ENCODE assay signal across 14 cellular contexts in genomic region chr10:4281207-4281825, GRCh38.
DNase-seq lines count a peak whose midpoint lies in the region; ATAC-seq and TF ChIP-seq lines count a peak whose summit lies in the region.
"Had no signal": no experiment of that assay in that cellular context is flagged by ENCODE, and none has a peak within 500 bp of the region (broad histone marks: within the 10 kb centered on the region; RNA-seq: fewer than 3 reads in every experiment).

No MANE protein-coding gene starts in this region.

- peaks cover 11% of the 10 kb centered on the region for H3K4me1 Mint-ChIP-seq in activated CD8-positive, alpha-beta T cell treated with anti-CD3 and anti-CD28 coated beads, Interleukin-2, amount 10 ng/mL, durations not matched to agents 7 days and 5 days (ENCODE audit: low read depth)

- no peaks in the 10 kb centered on the region for H3K27me3 ChIP-seq in ACC112 (ENCODE audit: insufficient read depth, low read length)
- no peaks in the 10 kb centered on the region for H3K27me3 ChIP-seq in PC-9 (ENCODE audit: insufficient read depth, low read depth)
- no peaks in the 10 kb centered on the region for H3K27me3 ChIP-seq in mucosa of rectum (ENCODE audit: control insufficient read depth in 2 of 2, insufficient read depth in 2 of 2, low read length in 2 of 2)

- H3K4me1 ChIP-seq in ACC112 (ENCODE audit: control insufficient read depth, insufficient read depth, low read length, unreplicated experiment) (peaks cover 39% of the 10 kb centered on the region), PC-9 (replicated peaks; ENCODE audit: insufficient read depth) (peaks cover 23% of the 10 kb centered on the region), mucosa of rectum (ENCODE audit: control insufficient read depth in 2 of 2, insufficient read depth in 2 of 2, low read length in 2 of 2) (peaks cover 22 to 24% of the 10 kb centered on the region in 2 donors)

- no peak overlapping the region for H3K4me2 ChIP-seq in PC-9

- H3K4me3 ChIP-seq in ACC112 (ENCODE audit: low read depth, low read length) (no peak overlapping the region), PC-9 (no peak overlapping the region), epithelial cell of esophagus (ENCODE audit: low read length) (no peak overlapping the region), mucosa of rectum (ENCODE audit: low read length in 2 of 2) (no peak overlapping the region)

- no peaks in the 10 kb centered on the region for H4K20me1 ChIP-seq in PC-9 (ENCODE audit: insufficient read depth)

- CTCF ChIA-PET in PC-9 (lab: Charles Lee) = no interaction called here
- CTCF ChIA-PET in activated CD8-positive, alpha-beta T cell treated with anti-CD3 and anti-CD28 coated beads, Interleukin-2, amount 10 ng/mL, durations not matched to agents 7 days and 5 days (lab: Charles Lee) = no interaction called here

- TF ChIP-seq CTCF in PC-9 (conservative IDR thresholded peaks at IDR 0.05) (no peak), epithelial cell of esophagus (IDR thresholded peaks at IDR 0.05; ENCODE audit: insufficient read depth, low read depth, low read length, missing control alignments) (no peak)

- H3K9me3 Mint-ChIP-seq in activated CD8-positive, alpha-beta T cell treated with anti-CD3 and anti-CD28 coated beads, Interleukin-2, amount 10 ng/mL, durations not matched to agents 7 days and 5 days (ENCODE audit: insufficient read depth) = no peaks in the 10 kb centered on the region
- H3K9me3 Mint-ChIP-seq: activated naive CD4-positive, alpha-beta T cell treated with anti-CD3 and anti-CD28 coated beads, Interleukin-2, amount 50 U/mL, for 24 hours; type B pancreatic cell had no signal

- H3K27me3 Mint-ChIP-seq in activated CD8-positive, alpha-beta T cell treated with anti-CD3 and anti-CD28 coated beads, Interleukin-2, amount 10 ng/mL, durations not matched to agents 7 days and 5 days (ENCODE audit: low read depth) = peaks cover 4% of the 10 kb centered on the region
- H3K27me3 Mint-ChIP-seq: activated naive CD4-positive, alpha-beta T cell treated with anti-CD3 and anti-CD28 coated beads, Interleukin-2, amount 50 U/mL, for 24 hours had no signal

- H3K9me3 ChIP-seq in PC-9 (ENCODE audit: insufficient read depth, low read depth) (no peaks in the 10 kb centered on the region), mucosa of rectum (ENCODE audit: control insufficient read depth in 2 of 2, low read length in 2 of 2) (no peaks in the 10 kb centered on the region)

- H3K36me3 Mint-ChIP-seq in activated CD8-positive, alpha-beta T cell treated with anti-CD3 and anti-CD28 coated beads, Interleukin-2, amount 10 ng/mL, durations not matched to agents 7 days and 5 days (ENCODE audit: low read depth) = no peaks in the 10 kb centered on the region
- H3K36me3 Mint-ChIP-seq: activated naive CD4-positive, alpha-beta T cell treated with anti-CD3 and anti-CD28 coated beads, Interleukin-2, amount 50 U/mL, for 24 hours; type B pancreatic cell had no signal

- no TSS peak for BruUV-seq in PC-9 (replicated peaks; lab: Mats Ljungman, UMichigan)

- H3K36me3 ChIP-seq in ACC112 (ENCODE audit: insufficient read depth, low read length) (no peaks in the 10 kb centered on the region), PC-9 (ENCODE audit: low read depth) (no peaks in the 10 kb centered on the region), mucosa of rectum (ENCODE audit: control insufficient read depth in 2 of 2, insufficient read depth in 2 of 2, low read length in 2 of 2) (no peaks in the 10 kb centered on the region)

- no peak for ATAC-seq in GM19395 (IDR thresholded peaks at IDR 0.05; ENCODE audit: unreplicated experiment)
- no peak for ATAC-seq in activated CD8-positive, alpha-beta T cell treated with anti-CD3 and anti-CD28 coated beads, Interleukin-2, amount 10 ng/mL, durations not matched to agents 7 days and 5 days

- H3K27ac ChIP-seq in ACC112 (ENCODE audit: low read depth, low read length) = peak overlapping the region; percentile 87
- 0 out of 2 replicates have a peak overlapping the region, but pooled peaks have one; percentile 50 for H3K27ac ChIP-seq in PC-9
- H3K27ac ChIP-seq in mucosa of rectum (ENCODE audit: low read depth in 2 of 2, low read length in 2 of 2) = peak overlapping the region; percentile 75 to 80

- H3K9ac ChIP-seq in mucosa of rectum (ENCODE audit: low read depth in 1 of 2, low read length in 2 of 2) = no peak overlapping the region

- no peak overlapping the region for H3K27ac Mint-ChIP-seq in activated CD8-positive, alpha-beta T cell treated with anti-CD3 and anti-CD28 coated beads, Interleukin-2, amount 10 ng/mL, durations not matched to agents 7 days and 5 days
- H3K27ac Mint-ChIP-seq: activated naive CD4-positive, alpha-beta T cell treated with anti-CD3 and anti-CD28 coated beads, Interleukin-2, amount 50 U/mL, for 24 hours; type B pancreatic cell had no signal

- H3K79me2 ChIP-seq in ACC112 (ENCODE audit: control insufficient read depth, insufficient read depth, low read length, unreplicated experiment) (no peaks in the 10 kb centered on the region), PC-9 (ENCODE audit: low read depth) (no peaks in the 10 kb centered on the region)

- intact Hi-C loops in PC-9 (cut with micrococcal nuclease; ENCODE audit: unreplicated experiment) = no loop called here
- intact Hi-C loops in posterior vena cava (cut with DNase I) = loop anchor here in 1 of 2 donors (5.0 to 10.0 kb wide), 2 partner anchors 34 to 373 kb away; no protein-coding TSS in a partner anchor

- POLR2A ChIA-PET in PC-9 (lab: Charles Lee; ENCODE audit: unreplicated experiment) = no interaction called here
- POLR2A ChIA-PET in activated CD8-positive, alpha-beta T cell treated with anti-CD3 and anti-CD28 coated beads, Interleukin-2, amount 10 ng/mL, durations not matched to agents 7 days and 5 days (lab: Charles Lee) = no interaction called here

- no peak overlapping the region for H3K4me3 Mint-ChIP-seq in activated CD8-positive, alpha-beta T cell treated with anti-CD3 and anti-CD28 coated beads, Interleukin-2, amount 10 ng/mL, durations not matched to agents 7 days and 5 days
- H3K4me3 Mint-ChIP-seq: activated naive CD4-positive, alpha-beta T cell treated with anti-CD3 and anti-CD28 coated beads, Interleukin-2, amount 50 U/mL, for 24 hours; type B pancreatic cell had no signal

- DNase-seq in PC-9 (no peak), epithelial cell of esophagus (ENCODE audit: low read depth) (peak; percentile 7), SW 1271 (lab: John Stamatoyannopoulos, UW) (no peak), posterior vena cava (ENCODE audit: low spot score) (no peak)
- DNase-seq in activated CD8-positive, alpha-beta T cell treated with anti-CD3 and anti-CD28 coated beads, Interleukin-2, amount 10 ng/mL, durations not matched to agents 7 days and 5 days = no peak
- DNase-seq: cortex of kidney, NCI-H146, NCI-H524 treated with DMSO at 0.1 percent for 48 hours, SHP77 treated with DMSO at 0.1 percent for 48 hours had no signal

- no peaks in the 10 kb centered on the region; the same call in 1 of the 2 replicates for H3F3A ChIP-seq in PC-9 (ENCODE audit: insufficient read depth, low read depth)

- no peaks in the 10 kb centered on the region for H3K9me2 ChIP-seq in PC-9 (ENCODE audit: insufficient read depth)

- H2AFZ ChIP-seq in ACC112 (ENCODE audit: low read length, unreplicated experiment) (no peak overlapping the region), PC-9 (no peak overlapping the region)
